In the genomic region with DNA sequence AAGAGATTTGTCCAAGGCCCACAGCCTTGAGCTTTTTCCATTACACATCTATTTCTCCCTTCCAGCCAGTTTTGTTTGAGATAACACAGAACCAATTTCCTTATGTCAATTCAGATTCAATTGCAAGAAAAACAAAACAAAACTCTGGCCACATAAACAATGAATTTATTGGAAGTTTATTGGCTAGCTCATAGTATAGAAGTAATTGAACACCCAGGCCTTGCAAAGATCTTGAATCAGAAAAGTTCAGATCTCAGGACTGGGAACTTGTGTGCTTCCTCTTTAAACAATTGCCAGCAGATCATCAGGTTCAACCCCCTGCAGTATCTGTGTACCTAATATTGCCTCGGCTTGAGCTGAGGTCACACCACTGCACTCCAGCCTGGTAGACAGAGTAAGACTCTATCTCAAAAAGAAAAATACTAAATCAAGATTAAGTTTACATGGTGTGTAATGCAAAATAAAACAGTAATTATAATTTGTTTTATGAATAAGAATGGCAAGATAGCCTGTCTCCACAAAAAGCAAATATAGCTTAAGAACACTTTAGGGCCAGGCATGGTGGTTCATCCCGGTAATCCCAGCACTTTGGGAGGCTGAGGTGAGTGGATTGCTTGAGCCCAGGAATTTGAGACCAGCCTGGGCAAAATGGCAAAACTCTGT, we compare ENCODE assay signal across 21 cellular contexts.
"Had no signal": no experiment of that assay in that cellular context is flagged by ENCODE, and none has a peak within 500 bp of the region (broad histone marks: within the 10 kb centered on the region; RNA-seq: fewer than 3 reads in every experiment).

No MANE protein-coding gene starts in this region.

- H3K4me3 ChIP-seq: adrenal gland, gastroesophageal sphincter, heart left ventricle, left lung, prostate gland, right atrium auricular region, stomach had no signal

- FAIRE-seq: astrocyte, bronchial epithelial cell had no signal

- DNase-seq: activated CD4-positive, alpha-beta T cell treated with anti-CD3 and anti-CD28 coated beads, Interleukin-2, amount 10 ng/mL, durations not matched to agents 7 days and 5 days; activated CD8-positive, alpha-beta memory T cell treated with anti-CD3 and anti-CD28 coated beads for 24 hours; activated gamma-delta T cell treated with Interleukin-2 at 50 U/mL for 16 hours; cerebellar nuclear complex; cortex of kidney; heart left ventricle; left lung; mammary epithelial cell; stimulated activated CD4-positive, alpha-beta T cell treated with anti-CD3 and anti-CD28 coated beads, Interleukin-2, amount 100 ng/mL, for 48 hours; stomach; SW 1271; trophoblast cell had no signal

- H3K36me3 ChIP-seq: adrenal gland, gastroesophageal sphincter, heart left ventricle, left lung, prostate gland, right atrium auricular region, stomach had no signal

- H3K27me3 ChIP-seq: adrenal gland, gastroesophageal sphincter, heart left ventricle, left lung, right atrium auricular region, stomach had no signal

- H3K9me3 ChIP-seq: adrenal gland, gastroesophageal sphincter, heart left ventricle, left lung, prostate gland, right atrium auricular region, stomach had no signal

- ATAC-seq: activated CD4-positive, CD25-positive, alpha-beta regulatory T cell treated with anti-CD3 and anti-CD28 coated beads, Interleukin-2, amount 50 U/mL, for 24 hours; activated naive CD4-positive, alpha-beta T cell treated with anti-CD3 and anti-CD28 coated beads, Interleukin-2, amount 50 U/mL, for 72 hours; esophagus mucosa; gastroesophageal sphincter; heart left ventricle; left lung had no signal

- H3K27ac ChIP-seq: adrenal gland, gastroesophageal sphincter, heart left ventricle, left lung, prostate gland, right atrium auricular region, stomach had no signal
